ENCODE assay signal across 13 cellular contexts in the genomic region with DNA sequence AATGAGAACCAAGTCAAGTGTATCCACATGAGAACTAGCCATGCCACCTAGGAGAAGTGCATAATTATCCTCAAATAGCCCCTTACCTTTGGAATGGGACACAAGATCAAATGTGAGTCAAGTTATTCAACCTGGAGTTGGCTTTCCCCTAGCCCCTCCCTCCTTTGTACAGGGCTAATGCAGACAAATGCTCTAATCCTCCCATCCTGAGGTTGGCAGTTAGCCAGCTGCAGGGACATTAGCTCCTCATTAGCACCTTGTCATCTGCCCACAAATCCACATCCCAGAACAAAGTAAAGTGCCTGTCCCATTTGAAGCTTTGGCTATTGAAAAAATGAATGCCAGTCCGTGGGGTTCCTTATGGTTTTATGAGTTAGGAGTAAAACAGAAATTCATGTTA.
DNase-seq lines count a peak whose midpoint lies in the region; ATAC-seq and TF ChIP-seq lines count a peak whose summit lies in the region.
"Had no signal": no experiment of that assay in that cellular context is flagged by ENCODE, and none has a peak within 500 bp of the region (broad histone marks: within the 10 kb centered on the region; RNA-seq: fewer than 3 reads in every experiment).

No MANE protein-coding gene starts in this region.

- WGBS in adrenal gland, 4 donors: 59 to 82% (median 79%) methylated on average over 1 of the region's 1 CpG
- WGBS in sigmoid colon, 2 donors: 54 to 57% methylated on average over 1 of the region's 1 CpG

- TF ChIP-seq POLR2A in adrenal gland (IDR thresholded peaks at IDR 0.05) (no peak), sigmoid colon (IDR thresholded peaks at IDR 0.05) (no peak)

- H3K27me3 ChIP-seq in adrenal gland: no peaks in the 10 kb centered on the region
- H3K27me3 ChIP-seq in sigmoid colon: no peaks in the 10 kb centered on the region

- H3K36me3 ChIP-seq in adrenal gland (replicated peaks in 1 of 2) (no peaks in the 10 kb centered on the region), sigmoid colon (no peaks in the 10 kb centered on the region)

- TF ChIP-seq CTCF in omental fat pad (IDR thresholded peaks at IDR 0.05) (no peak), adrenal gland (IDR thresholded peaks at IDR 0.05) (no peak), sigmoid colon (IDR thresholded peaks at IDR 0.05) (no peak)

- intact Hi-C loops in adrenal gland (cut with DNase I) (no loop called here), sigmoid colon (cut with DNase I) (no loop called here)

- ATAC-seq in omental fat pad (ENCODE audit: low FRiP score): no peak
- ATAC-seq: activated CD4-positive, alpha-beta T cell treated with anti-CD3 and anti-CD28 coated beads for 36 hours; activated naive CD8-positive, alpha-beta T cell treated with anti-CD3 and anti-CD28 coated beads, Interleukin-2, amount 50 U/mL, for 24 hours had no signal

- H3K4me1 ChIP-seq in adrenal gland (replicated peaks in 1 of 2) (no peaks in the 10 kb centered on the region), sigmoid colon (no peaks in the 10 kb centered on the region)

- no peak overlapping the region for H3K4me3 ChIP-seq in adrenal gland
- H3K4me3 ChIP-seq in sigmoid colon: no peak overlapping the region

- H3K27ac ChIP-seq in adrenal gland: no peak overlapping the region
- no peak overlapping the region for H3K27ac ChIP-seq in sigmoid colon

- H3K9me3 ChIP-seq in adrenal gland (replicated peaks in 1 of 3): no peaks in the 10 kb centered on the region
- no peaks in the 10 kb centered on the region for H3K9me3 ChIP-seq in sigmoid colon

- DNase-seq in ELF-1 (ENCODE audit: low read depth, low spot score) (peak; percentile 78), NCI-H1694 (lab: John Stamatoyannopoulos, UW) (peak; percentile 52), NCI-H748 (lab: John Stamatoyannopoulos, UW; ENCODE audit: unreplicated experiment) (peak; percentile 92), iPS-NIHi7 (ENCODE audit: extremely low spot score) (peak; percentile 65), omental fat pad (ENCODE audit: low spot score) (no peak), adrenal gland (no peak), HPDE6-E6E7 (ENCODE audit: extremely low spot score) (no peak), sigmoid colon (no peak)
- DNase-seq: activated CD4-positive, alpha-beta T cell treated with anti-CD3 and anti-CD28 coated beads for 36 hours; activated naive CD8-positive, alpha-beta T cell treated with anti-CD3 and anti-CD28 coated beads, Interleukin-2, amount 50 U/mL, for 24 hours; activated T-cell treated with anti-CD3 and anti-CD28 coated beads, Interleukin-2, amount 50 U/mL, for 48 hours; foreskin melanocyte; stimulated activated CD8-positive, alpha-beta memory T cell treated with anti-CD3 and anti-CD28 coated beads, Interleukin-4, amount 100 ng/mL, for 48 hours had no signal

- no peak for TF ChIP-seq EP300 in sigmoid colon (IDR thresholded peaks at IDR 0.05)

Comparison
In these comparisons a context has a peak if more than half of its experiments do, and no peak if none do; other contexts are left out.
1. DNase-seq: peak in ELF-1 (single experiment), NCI-H1694 (single experiment), NCI-H748 (single experiment) and iPS-NIHi7 (single experiment); none in omental fat pad (single experiment), adrenal gland (0 of 7), HPDE6-E6E7 (single experiment) and sigmoid colon (single experiment).